In the genomic region with DNA sequence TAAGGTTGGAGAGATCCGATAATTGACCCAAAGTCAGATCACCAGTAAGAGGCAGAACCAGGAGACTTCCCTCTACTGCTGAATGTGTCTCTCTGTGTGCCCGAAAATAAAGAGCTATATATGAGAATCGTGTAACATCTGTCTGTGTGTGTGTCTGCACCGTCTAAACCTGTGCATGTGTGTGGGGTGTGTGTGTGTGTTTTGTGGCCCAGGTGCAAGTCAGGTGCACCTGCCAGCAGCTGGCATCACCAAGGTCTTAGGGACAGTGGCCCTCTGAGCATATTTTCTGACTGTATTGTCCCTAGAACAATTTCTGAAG, we compare ENCODE assay signal across 8 cellular contexts. TPM values are rescaled to one million over a fixed set of nuclear protein-coding genes. Genes with fewer than 3 reads are reported as not detected.
DNase-seq lines count a peak whose midpoint lies in the region; ATAC-seq and TF ChIP-seq lines count a peak whose summit lies in the region.

No MANE protein-coding gene starts in this region.

- peaks cover 0 to 4% of the 10 kb centered on the region in 2 donors for H3K27me3 Mint-ChIP-seq in natural killer cell treated with Interleukin-12 subunit alpha and Interleukin-12 subunit beta and Interleukin-15 and Interleukin-18, amount 100 ng/mL, for 72 hours

- peaks cover 29 to 89% (median 59%) of the 10 kb centered on the region in 10 experiments for H3K4me1 ChIP-seq in BLaER1 treated with 17β-estradiol and CSF1 and Interleukin-3, amounts not matched to agents 10 nM and 100 nM
- H3K4me1 ChIP-seq in MM.1S (ENCODE audit: low read length), result 0 out of 2 replicates have a peak, but pooled peaks cover 9% of the 10 kb centered on the region
- H3K4me1 ChIP-seq in breast epithelium, result peaks cover 4 to 22% of the 10 kb centered on the region in 2 donors

- H4K20me1 ChIP-seq in BLaER1 treated with 17β-estradiol and CSF1 and Interleukin-3, amounts not matched to agents 10 nM and 100 nM, result no peaks in the 10 kb centered on the region
- H4K20me1 ChIP-seq in MM.1S (ENCODE audit: insufficient read depth, low read length), result no peaks in the 10 kb centered on the region

- intact Hi-C loops in breast epithelium (cut with DNase I; ENCODE audit: low total_unique reads), result loop anchor here (5.0 to 10.0 kb wide), 2 partner anchors 509 to 726 kb away; a partner anchor contains a TSS

- no peak for DNase-seq in MM.1S
- no peak for DNase-seq in breast epithelium (ENCODE audit: low spot score in 2 of 2)
- no peak for DNase-seq in natural killer cell treated with Interleukin-12 subunit alpha and Interleukin-12 subunit beta and Interleukin-15 and Interleukin-18, amount 100 ng/mL, for 72 hours (ENCODE audit: low spot score)
- DNase-seq in AG08396 (ENCODE audit: low spot score), result no peak
- no peak for DNase-seq in NCI-H2081 treated with DMSO at 0.1 percent for 48 hours (lab: John Stamatoyannopoulos, UW)
- no peak for DNase-seq in activated gamma-delta T cell (lab: John Stamatoyannopoulos, UW)

- peak overlapping the region; percentile 70 for H3K4me3 Mint-ChIP-seq in natural killer cell treated with Interleukin-12 subunit alpha and Interleukin-12 subunit beta and Interleukin-15 and Interleukin-18, amount 100 ng/mL, for 72 hours

- H3K27me3 ChIP-seq in BLaER1 treated with 17β-estradiol and CSF1 and Interleukin-3, amounts not matched to agents 10 nM and 100 nM, result no peaks in the 10 kb centered on the region
- H3K27me3 ChIP-seq in MM.1S (replicated peaks; ENCODE audit: insufficient read depth, low read length) (no peaks in the 10 kb centered on the region), breast epithelium (no peaks in the 10 kb centered on the region)

- H3K79me2 ChIP-seq in MM.1S (ENCODE audit: low read length), result no peaks in the 10 kb centered on the region

- ATAC-seq in natural killer cell treated with Interleukin-12 subunit alpha and Interleukin-12 subunit beta and Interleukin-15 and Interleukin-18, amount 100 ng/mL, for 72 hours, result no peak
- no peak for ATAC-seq in HG02642 (IDR thresholded peaks at IDR 0.05; ENCODE audit: poor library complexity, unreplicated experiment)

- peaks cover 24 to 26% of the 10 kb centered on the region in 2 donors for H3K4me1 Mint-ChIP-seq in natural killer cell treated with Interleukin-12 subunit alpha and Interleukin-12 subunit beta and Interleukin-15 and Interleukin-18, amount 100 ng/mL, for 72 hours (ENCODE audit: low read depth in 2 of 2)

- TF ChIP-seq CTCF in MM.1S (IDR thresholded peaks at IDR 0.05; ENCODE audit: low read length) (no peak), breast epithelium (IDR thresholded peaks at IDR 0.05) (no peak)

- peak overlapping the region; percentile 74 to 98 (median 95) for H3K4me2 ChIP-seq in BLaER1 treated with 17β-estradiol and CSF1 and Interleukin-3, amounts not matched to agents 10 nM and 100 nM
- peak overlapping the region; percentile 84 for H3K4me2 ChIP-seq in MM.1S (ENCODE audit: low read depth, low read length)

- peak overlapping the region; percentile 75 for H2AFZ ChIP-seq in MM.1S (ENCODE audit: low read length)

- H3K36me3 Mint-ChIP-seq in natural killer cell treated with Interleukin-12 subunit alpha and Interleukin-12 subunit beta and Interleukin-15 and Interleukin-18, amount 100 ng/mL, for 72 hours, result no peaks in the 10 kb centered on the region

- peak overlapping the region in 10 of 11 experiments; percentile 59 to 97 (median 80); a peak in 18 of 22 replicates for H3K27ac ChIP-seq in BLaER1 treated with 17β-estradiol and CSF1 and Interleukin-3, amounts not matched to agents 10 nM and 100 nM
- H3K27ac ChIP-seq in MM.1S (ENCODE audit: low read length) (no peak overlapping the region), breast epithelium (peak overlapping the region; percentile 95 to 98)

- H3K36me3 ChIP-seq in BLaER1 treated with 17β-estradiol and CSF1 and Interleukin-3, amounts not matched to agents 10 nM and 100 nM, result no peaks in the 10 kb centered on the region
- H3K36me3 ChIP-seq in MM.1S (replicated peaks; ENCODE audit: insufficient read depth, low read length), result no peaks in the 10 kb centered on the region
- no peaks in the 10 kb centered on the region for H3K36me3 ChIP-seq in breast epithelium

- H3K9ac ChIP-seq in BLaER1 treated with 17β-estradiol and CSF1 and Interleukin-3, amounts not matched to agents 10 nM and 100 nM, result peak overlapping the region in 10 of 11 experiments; percentile 66 to 94 (median 82); a peak in 19 of 22 replicates
- H3K9ac ChIP-seq in MM.1S (ENCODE audit: low read length), result peak overlapping the region; percentile 67; the same call in 1 of the 2 replicates

- TF ChIP-seq POLR2A in breast epithelium (IDR thresholded peaks at IDR 0.05), result no peak

- H3K4me3 ChIP-seq in BLaER1 treated with 17β-estradiol and CSF1 and Interleukin-3, amounts not matched to agents 10 nM and 100 nM, result peak overlapping the region in 8 of 10 experiments; percentile 47 to 71 (median 58); a peak in 15 of 20 replicates
- H3K4me3 ChIP-seq in MM.1S (ENCODE audit: low read length) (peak overlapping the region; percentile 54), breast epithelium (peak overlapping the region; percentile 34 to 74 (median 52))

- H3K9me3 Mint-ChIP-seq in natural killer cell treated with Interleukin-12 subunit alpha and Interleukin-12 subunit beta and Interleukin-15 and Interleukin-18, amount 100 ng/mL, for 72 hours, result no peaks in the 10 kb centered on the region

- no peaks in the 10 kb centered on the region for H3F3A ChIP-seq in MM.1S (ENCODE audit: insufficient read depth, low read length)

- H3K9me2 ChIP-seq in MM.1S (replicated peaks; ENCODE audit: insufficient read depth, low read length), result no peaks in the 10 kb centered on the region

- no peaks in the 10 kb centered on the region for H3K9me3 ChIP-seq in BLaER1 treated with 17β-estradiol and CSF1 and Interleukin-3, amounts not matched to agents 10 nM and 100 nM (replicated peaks in 1 of 11)
- no peaks in the 10 kb centered on the region for H3K9me3 ChIP-seq in MM.1S (replicated peaks; ENCODE audit: insufficient read depth, low read length)
- H3K9me3 ChIP-seq in breast epithelium, result no peaks in the 10 kb centered on the region

- H3K27ac Mint-ChIP-seq in natural killer cell treated with Interleukin-12 subunit alpha and Interleukin-12 subunit beta and Interleukin-15 and Interleukin-18, amount 100 ng/mL, for 72 hours, result peak overlapping the region; percentile 17 to 52

RNA-seq across cellular contexts. Expression of a gene that starts 24.7 kb away (rescaled TPM):
- 1 to 10 TPM in 1 of 3 donors, not detected in 2; 2.0 TPM for total RNA-seq in breast epithelium
- total RNA-seq in natural killer cell treated with Interleukin-12 subunit alpha and Interleukin-12 subunit beta and Interleukin-15 and Interleukin-18, amount 100 ng/mL, for 72 hours, result not detected

RNA-seq across cellular contexts. Expression of a gene that starts 31.4 kb away (rescaled TPM):
- 100 to 1,000 TPM in 2 of 3 donors, 1 to 10 TPM in 1; 4.6 to 430 (median 153) TPM for total RNA-seq in breast epithelium
- total RNA-seq in natural killer cell treated with Interleukin-12 subunit alpha and Interleukin-12 subunit beta and Interleukin-15 and Interleukin-18, amount 100 ng/mL, for 72 hours, result under 1 TPM in 1 of 2 donors, not detected in 1; 0.33 TPM

RNA-seq across cellular contexts. Expression of a gene that starts 39.4 kb away (rescaled TPM):
- 1 to 10 TPM in 1 of 3 donors, under 1 TPM in 1, not detected in 1; 0.48 to 1.3 TPM for total RNA-seq in breast epithelium
- total RNA-seq in natural killer cell treated with Interleukin-12 subunit alpha and Interleukin-12 subunit beta and Interleukin-15 and Interleukin-18, amount 100 ng/mL, for 72 hours, result not detected

RNA-seq across cellular contexts. Expression of a gene that starts 59.6 kb away (rescaled TPM):
- under 1 TPM in 1 of 3 donors, not detected in 2; 0.33 TPM for total RNA-seq in breast epithelium
- not detected for total RNA-seq in natural killer cell treated with Interleukin-12 subunit alpha and Interleukin-12 subunit beta and Interleukin-15 and Interleukin-18, amount 100 ng/mL, for 72 hours
